1 cellular context compared by ENCODE assay signal in the genomic region with DNA sequence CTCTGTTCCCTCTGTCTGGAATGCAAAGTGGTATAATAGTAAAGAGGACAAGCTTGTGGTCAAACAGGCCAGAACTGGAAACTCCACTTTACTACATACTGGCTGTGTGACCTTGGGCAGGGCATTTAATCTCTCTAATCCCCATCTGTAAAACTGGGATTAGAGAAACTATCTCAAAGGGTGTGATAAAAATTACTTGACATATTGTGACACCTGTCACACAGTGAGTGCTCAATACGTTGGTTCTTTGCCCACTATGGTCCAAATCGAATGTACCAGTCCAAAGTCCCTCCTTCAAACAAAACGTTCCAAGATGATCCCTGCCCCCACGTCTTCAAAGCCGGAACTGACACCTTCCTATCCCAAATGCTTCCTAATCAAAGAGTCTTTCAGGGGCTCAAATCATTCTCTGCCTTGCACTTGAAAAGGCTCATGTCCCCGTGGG.
TF ChIP-seq lines count a peak whose summit lies in the region.

No MANE protein-coding gene starts in this region.

TF ChIP-seq in IMR-90, 13 proteins besides CTCF, POLR2A, EP300 and RAD21:
- no peak for TF ChIP-seq CHD1 (IDR thresholded peaks at IDR 0.05; ENCODE audit: low read depth, low read length)
- TF ChIP-seq RCOR1 (IDR thresholded peaks at IDR 0.05; ENCODE audit: insufficient replicate concordance, low read length): no peak
- TF ChIP-seq, protein P1, sequence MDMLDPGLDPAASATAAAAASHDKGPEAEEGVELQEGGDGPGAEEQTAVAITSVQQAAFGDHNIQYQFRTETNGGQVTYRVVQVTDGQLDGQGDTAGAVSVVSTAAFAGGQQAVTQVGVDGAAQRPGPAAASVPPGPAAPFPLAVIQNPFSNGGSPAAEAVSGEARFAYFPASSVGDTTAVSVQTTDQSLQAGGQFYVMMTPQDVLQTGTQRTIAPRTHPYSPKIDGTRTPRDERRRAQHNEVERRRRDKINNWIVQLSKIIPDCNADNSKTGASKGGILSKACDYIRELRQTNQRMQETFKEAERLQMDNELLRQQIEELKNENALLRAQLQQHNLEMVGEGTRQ (IDR thresholded peaks at IDR 0.05; ENCODE audit: low read depth, low read length): no peak
- TF ChIP-seq BHLHE40 (IDR thresholded peaks at IDR 0.05; ENCODE audit: low read depth, low read length): no peak
- no peak for TF ChIP-seq MAFK (IDR thresholded peaks at IDR 0.05; ENCODE audit: low read depth, low read length)
- TF ChIP-seq RFX5 (IDR thresholded peaks at IDR 0.05; ENCODE audit: low read depth, low read length): no peak
- TF ChIP-seq, protein P2, sequence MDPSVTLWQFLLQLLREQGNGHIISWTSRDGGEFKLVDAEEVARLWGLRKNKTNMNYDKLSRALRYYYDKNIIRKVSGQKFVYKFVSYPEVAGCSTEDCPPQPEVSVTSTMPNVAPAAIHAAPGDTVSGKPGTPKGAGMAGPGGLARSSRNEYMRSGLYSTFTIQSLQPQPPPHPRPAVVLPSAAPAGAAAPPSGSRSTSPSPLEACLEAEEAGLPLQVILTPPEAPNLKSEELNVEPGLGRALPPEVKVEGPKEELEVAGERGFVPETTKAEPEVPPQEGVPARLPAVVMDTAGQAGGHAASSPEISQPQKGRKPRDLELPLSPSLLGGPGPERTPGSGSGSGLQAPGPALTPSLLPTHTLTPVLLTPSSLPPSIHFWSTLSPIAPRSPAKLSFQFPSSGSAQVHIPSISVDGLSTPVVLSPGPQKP (IDR thresholded peaks at IDR 0.05; ENCODE audit: borderline replicate concordance, low read depth, low read length): no peak
- TF ChIP-seq CEBPB (IDR thresholded peaks at IDR 0.05; ENCODE audit: low read depth, low read length): no peak
- no peak for TF ChIP-seq MXI1 (IDR thresholded peaks at IDR 0.05; ENCODE audit: borderline replicate concordance, low read depth, low read length)
- TF ChIP-seq SMC3 (IDR thresholded peaks at IDR 0.05; ENCODE audit: low read depth, low read length): no peak
- no peak for TF ChIP-seq FOS (IDR thresholded peaks at IDR 0.05; ENCODE audit: low read depth, low read length)
- TF ChIP-seq NFE2L2 (IDR thresholded peaks at IDR 0.05; ENCODE audit: low read depth, low read length): no peak
- no peak for TF ChIP-seq MAZ (IDR thresholded peaks at IDR 0.05; ENCODE audit: borderline replicate concordance, low read depth, low read length)
